In the genomic region with DNA sequence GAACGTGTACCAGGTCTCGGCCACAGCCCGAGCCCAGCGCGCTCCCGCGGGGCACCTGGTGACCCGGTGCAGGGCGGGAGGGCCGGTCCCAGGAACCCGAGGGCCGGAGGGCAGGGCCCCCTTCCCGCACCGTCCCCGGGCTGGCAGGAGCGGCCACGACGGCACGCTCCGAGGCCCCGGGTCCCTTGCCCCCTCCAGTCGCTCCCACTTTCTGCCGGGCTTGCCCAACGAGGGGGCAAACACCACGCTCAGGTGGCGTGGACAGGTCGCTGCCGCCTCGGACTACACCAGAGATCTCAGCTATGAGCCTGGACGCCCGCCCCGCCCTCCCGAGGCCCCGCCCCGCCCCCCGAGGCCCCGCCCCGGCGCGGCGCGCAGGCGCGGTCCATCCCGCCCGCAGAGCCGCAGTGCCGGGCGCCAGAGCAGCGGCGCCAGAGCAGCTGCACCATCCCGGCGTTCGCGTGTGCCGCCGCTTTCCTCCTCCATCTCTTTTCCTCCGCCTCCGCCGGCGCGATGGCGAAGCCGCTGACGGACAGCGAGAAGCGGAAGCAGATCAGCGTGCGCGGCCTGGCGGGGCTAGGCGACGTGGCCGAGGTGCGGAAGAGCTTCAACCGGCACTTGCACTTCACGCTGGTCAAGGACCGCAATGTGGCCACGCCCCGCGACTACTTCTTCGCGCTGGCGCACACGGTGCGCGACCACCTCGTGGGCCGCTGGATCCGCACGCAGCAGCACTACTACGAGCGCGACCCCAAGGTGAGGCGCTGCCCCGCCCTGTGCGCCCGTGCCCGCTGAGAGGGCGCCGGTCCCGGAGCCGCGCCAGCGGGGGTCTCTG, we compare ENCODE assay signal across 1 cellular context.
TF ChIP-seq lines count a peak whose summit lies in the region.

A gene (plus strand): TSS at position 420 of the 835 bp plus-strand sequence. CDS start 94 bp downstream, at position 514.

TF ChIP-seq in K562, 482 proteins besides CTCF, POLR2A, EP300 and RAD21 (continued from another document and continues in another):
- TF ChIP-seq, protein P1, sequence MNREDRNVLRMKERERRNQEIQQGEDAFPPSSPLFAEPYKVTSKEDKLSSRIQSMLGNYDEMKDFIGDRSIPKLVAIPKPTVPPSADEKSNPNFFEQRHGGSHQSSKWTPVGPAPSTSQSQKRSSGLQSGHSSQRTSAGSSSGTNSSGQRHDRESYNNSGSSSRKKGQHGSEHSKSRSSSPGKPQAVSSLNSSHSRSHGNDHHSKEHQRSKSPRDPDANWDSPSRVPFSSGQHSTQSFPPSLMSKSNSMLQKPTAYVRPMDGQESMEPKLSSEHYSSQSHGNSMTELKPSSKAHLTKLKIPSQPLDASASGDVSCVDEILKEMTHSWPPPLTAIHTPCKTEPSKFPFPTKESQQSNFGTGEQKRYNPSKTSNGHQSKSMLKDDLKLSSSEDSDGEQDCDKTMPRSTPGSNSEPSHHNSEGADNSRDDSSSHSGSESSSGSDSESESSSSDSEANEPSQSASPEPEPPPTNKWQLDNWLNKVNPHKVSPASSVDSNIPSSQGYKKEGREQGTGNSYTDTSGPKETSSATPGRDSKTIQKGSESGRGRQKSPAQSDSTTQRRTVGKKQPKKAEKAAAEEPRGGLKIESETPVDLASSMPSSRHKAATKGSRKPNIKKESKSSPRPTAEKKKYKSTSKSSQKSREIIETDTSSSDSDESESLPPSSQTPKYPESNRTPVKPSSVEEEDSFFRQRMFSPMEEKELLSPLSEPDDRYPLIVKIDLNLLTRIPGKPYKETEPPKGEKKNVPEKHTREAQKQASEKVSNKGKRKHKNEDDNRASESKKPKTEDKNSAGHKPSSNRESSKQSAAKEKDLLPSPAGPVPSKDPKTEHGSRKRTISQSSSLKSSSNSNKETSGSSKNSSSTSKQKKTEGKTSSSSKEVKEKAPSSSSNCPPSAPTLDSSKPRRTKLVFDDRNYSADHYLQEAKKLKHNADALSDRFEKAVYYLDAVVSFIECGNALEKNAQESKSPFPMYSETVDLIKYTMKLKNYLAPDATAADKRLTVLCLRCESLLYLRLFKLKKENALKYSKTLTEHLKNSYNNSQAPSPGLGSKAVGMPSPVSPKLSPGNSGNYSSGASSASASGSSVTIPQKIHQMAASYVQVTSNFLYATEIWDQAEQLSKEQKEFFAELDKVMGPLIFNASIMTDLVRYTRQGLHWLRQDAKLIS (CRISPR knock-in tag; IDR thresholded peaks at IDR 0.05), result no peak
- TF ChIP-seq ZFX (CRISPR knock-in tag; IDR thresholded peaks at IDR 0.05), result peak; percentile 84
- no peak for TF ChIP-seq CBFA2T2 (conservative IDR thresholded peaks at IDR 0.05)
- TF ChIP-seq, protein P2, sequence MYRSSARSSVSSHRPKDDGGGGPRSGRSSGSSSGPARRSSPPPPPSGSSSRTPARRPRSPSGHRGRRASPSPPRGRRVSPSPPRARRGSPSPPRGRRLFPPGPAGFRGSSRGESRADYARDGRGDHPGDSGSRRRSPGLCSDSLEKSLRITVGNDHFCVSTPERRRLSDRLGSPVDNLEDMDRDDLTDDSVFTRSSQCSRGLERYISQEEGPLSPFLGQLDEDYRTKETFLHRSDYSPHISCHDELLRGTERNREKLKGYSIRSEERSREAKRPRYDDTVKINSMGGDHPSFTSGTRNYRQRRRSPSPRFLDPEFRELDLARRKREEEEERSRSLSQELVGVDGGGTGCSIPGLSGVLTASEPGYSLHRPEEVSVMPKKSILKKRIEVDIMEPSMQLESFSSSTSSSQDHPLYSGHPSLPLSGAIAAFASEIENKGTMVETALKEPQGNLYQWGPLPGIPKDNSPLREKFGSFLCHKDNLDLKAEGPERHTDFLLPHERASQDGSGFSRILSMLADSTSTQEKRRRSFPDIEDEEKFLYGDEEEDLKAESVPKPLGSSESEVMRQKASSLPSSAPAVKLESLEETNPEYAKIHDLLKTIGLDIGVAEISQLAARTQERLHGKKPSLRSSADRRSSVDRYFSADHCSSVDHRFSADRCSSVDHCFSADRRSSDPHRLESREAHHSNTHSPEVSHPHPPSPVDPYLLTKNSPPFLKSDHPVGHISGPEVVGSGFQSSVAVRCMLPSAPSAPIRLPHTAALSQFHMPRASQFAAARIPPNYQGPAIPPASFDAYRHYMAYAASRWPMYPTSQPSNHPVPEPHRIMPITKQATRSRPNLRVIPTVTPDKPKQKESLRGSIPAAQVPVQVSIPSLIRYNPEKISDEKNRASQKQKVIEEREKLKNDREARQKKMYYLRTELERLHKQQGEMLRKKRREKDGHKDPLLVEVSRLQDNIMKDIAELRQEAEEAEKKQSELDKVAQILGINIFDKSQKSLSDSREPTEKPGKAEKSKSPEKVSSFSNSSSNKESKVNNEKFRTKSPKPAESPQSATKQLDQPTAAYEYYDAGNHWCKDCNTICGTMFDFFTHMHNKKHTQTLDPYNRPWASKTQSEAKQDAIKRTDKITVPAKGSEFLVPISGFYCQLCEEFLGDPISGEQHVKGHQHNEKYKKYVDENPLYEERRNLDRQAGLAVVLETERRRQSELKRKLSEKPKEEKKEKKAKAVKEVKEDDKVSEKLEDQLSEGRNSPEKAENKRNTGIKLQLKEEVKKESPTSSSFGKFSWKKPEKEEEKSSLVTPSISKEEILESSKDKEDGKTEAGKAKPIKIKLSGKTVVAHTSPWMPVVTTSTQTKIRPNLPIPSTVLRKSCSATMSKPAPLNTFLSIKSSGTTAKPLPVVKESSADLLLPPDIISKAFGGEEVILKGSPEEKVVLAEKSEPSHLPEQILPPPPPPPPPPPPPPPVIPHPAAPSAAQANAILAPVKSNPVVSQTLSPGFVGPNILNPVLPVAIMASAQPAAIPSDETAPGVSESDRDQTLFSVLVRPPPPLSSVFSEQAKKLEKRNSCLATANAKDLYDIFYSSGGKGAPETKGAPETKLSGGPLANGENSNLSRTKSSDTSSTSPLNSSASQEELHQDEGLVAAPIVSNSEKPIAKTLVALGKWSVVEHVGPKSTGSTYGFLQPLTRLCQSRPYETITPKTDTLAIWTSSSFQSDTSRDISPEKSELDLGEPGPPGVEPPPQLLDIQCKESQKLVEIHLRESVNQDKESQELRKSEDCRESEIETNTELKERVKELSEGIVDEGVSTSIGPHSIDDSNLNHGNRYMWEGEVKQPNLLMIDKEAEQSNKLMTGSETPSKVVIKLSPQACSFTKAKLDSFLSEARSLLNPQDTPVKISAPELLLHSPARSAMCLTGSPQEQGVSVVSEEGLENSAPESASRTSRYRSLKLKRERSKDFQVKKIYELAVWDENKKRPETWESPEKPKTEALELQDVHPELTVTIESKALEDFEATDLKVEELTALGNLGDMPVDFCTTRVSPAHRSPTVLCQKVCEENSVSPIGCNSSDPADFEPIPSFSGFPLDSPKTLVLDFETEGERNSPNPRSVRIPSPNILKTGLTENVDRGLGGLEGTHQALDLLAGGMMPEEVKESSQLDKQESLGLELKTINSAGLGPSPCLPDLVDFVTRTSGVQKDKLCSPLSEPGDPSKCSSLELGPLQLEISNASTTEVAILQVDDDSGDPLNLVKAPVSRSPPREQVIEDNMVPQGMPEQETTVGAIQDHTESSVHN (IDR thresholded peaks at IDR 0.05; ENCODE audit: borderline replicate concordance in 1 of 2, low read depth in 1 of 2), result no peak
- TF ChIP-seq, protein P3, sequence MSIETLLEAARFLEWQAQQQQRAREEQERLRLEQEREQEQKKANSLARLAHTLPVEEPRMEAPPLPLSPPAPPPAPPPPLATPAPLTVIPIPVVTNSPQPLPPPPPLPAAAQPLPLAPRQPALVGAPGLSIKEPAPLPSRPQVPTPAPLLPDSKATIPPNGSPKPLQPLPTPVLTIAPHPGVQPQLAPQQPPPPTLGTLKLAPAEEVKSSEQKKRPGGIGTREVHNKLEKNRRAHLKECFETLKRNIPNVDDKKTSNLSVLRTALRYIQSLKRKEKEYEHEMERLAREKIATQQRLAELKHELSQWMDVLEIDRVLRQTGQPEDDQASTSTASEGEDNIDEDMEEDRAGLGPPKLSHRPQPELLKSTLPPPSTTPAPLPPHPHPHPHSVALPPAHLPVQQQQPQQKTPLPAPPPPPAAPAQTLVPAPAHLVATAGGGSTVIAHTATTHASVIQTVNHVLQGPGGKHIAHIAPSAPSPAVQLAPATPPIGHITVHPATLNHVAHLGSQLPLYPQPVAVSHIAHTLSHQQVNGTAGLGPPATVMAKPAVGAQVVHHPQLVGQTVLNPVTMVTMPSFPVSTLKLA (conservative IDR thresholded peaks at IDR 0.05), result peak; percentile 40 to 77; a peak in 2 of 4 replicates
- TF ChIP-seq, protein P4, sequence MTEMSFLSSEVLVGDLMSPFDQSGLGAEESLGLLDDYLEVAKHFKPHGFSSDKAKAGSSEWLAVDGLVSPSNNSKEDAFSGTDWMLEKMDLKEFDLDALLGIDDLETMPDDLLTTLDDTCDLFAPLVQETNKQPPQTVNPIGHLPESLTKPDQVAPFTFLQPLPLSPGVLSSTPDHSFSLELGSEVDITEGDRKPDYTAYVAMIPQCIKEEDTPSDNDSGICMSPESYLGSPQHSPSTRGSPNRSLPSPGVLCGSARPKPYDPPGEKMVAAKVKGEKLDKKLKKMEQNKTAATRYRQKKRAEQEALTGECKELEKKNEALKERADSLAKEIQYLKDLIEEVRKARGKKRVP (CRISPR knock-in tag; IDR thresholded peaks at IDR 0.05), result no peak
- TF ChIP-seq XRCC4 (IDR thresholded peaks at IDR 0.05; ENCODE audit: extremely low read depth, insufficient read depth, insufficient read length), result no peak
- no peak for TF ChIP-seq JUNB (CRISPR knock-in tag; conservative IDR thresholded peaks at IDR 0.05)
- TF ChIP-seq ZNF785 (CRISPR knock-in tag; IDR thresholded peaks at IDR 0.05), result no peak
- TF ChIP-seq FOXA1 (IDR thresholded peaks at IDR 0.05; ENCODE audit: borderline replicate concordance), result no peak
- TF ChIP-seq NELFE (IDR thresholded peaks at IDR 0.05; ENCODE audit: insufficient read depth, insufficient read length), result no peak
- TF ChIP-seq SMAD2 (IDR thresholded peaks at IDR 0.05; ENCODE audit: low read depth, low read length), result no peak
- peak; percentile 76 for TF ChIP-seq POLR2B (IDR thresholded peaks at IDR 0.05; ENCODE audit: low read depth, partially characterized antibody)
- TF ChIP-seq, protein P5, sequence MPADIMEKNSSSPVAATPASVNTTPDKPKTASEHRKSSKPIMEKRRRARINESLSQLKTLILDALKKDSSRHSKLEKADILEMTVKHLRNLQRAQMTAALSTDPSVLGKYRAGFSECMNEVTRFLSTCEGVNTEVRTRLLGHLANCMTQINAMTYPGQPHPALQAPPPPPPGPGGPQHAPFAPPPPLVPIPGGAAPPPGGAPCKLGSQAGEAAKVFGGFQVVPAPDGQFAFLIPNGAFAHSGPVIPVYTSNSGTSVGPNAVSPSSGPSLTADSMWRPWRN (IDR thresholded peaks at IDR 0.05; ENCODE audit: low read depth), result no peak
- TF ChIP-seq HEY1 (CRISPR knock-in tag; IDR thresholded peaks at IDR 0.05; ENCODE audit: borderline replicate concordance), result no peak
- TF ChIP-seq ZBTB8A (IDR thresholded peaks at IDR 0.05; ENCODE audit: partially characterized antibody), result no peak
- TF ChIP-seq, protein P6, sequence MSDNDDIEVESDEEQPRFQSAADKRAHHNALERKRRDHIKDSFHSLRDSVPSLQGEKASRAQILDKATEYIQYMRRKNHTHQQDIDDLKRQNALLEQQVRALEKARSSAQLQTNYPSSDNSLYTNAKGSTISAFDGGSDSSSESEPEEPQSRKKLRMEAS (CRISPR knock-in tag; IDR thresholded peaks at IDR 0.05), result peak; percentile 70
- TF ChIP-seq SUPT5H (IDR thresholded peaks at IDR 0.05), result peak; percentile 84
- TF ChIP-seq KAT8 (IDR thresholded peaks at IDR 0.05; ENCODE audit: low read depth), result no peak
- TF ChIP-seq ILK (tag; IDR thresholded peaks at IDR 0.05; ENCODE audit: borderline replicate concordance, low read depth), result no peak
- TF ChIP-seq NFIX (CRISPR knock-in tag; IDR thresholded peaks at IDR 0.05; ENCODE audit: low read depth), result no peak
- no peak for TF ChIP-seq HLTF (IDR thresholded peaks at IDR 0.05)
- TF ChIP-seq HMG20B (CRISPR knock-in tag; IDR thresholded peaks at IDR 0.05), result no peak
- TF ChIP-seq PHB (CRISPR knock-in tag; IDR thresholded peaks at IDR 0.05), result no peak
- TF ChIP-seq HNRNPLL (IDR thresholded peaks at IDR 0.05; ENCODE audit: low read depth, low read length, poor library complexity, severe bottlenecking), result peak; percentile 62
- no peak for TF ChIP-seq SRSF1 (IDR thresholded peaks at IDR 0.05; ENCODE audit: low read depth, low read length)
- TF ChIP-seq, protein P7, sequence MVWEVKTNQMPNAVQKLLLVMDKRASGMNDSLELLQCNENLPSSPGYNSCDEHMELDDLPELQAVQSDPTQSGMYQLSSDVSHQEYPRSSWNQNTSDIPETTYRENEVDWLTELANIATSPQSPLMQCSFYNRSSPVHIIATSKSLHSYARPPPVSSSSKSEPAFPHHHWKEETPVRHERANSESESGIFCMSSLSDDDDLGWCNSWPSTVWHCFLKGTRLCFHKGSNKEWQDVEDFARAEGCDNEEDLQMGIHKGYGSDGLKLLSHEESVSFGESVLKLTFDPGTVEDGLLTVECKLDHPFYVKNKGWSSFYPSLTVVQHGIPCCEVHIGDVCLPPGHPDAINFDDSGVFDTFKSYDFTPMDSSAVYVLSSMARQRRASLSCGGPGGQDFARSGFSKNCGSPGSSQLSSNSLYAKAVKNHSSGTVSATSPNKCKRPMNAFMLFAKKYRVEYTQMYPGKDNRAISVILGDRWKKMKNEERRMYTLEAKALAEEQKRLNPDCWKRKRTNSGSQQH (CRISPR knock-in tag; IDR thresholded peaks at IDR 0.05), result no peak
- TF ChIP-seq, protein P8, sequence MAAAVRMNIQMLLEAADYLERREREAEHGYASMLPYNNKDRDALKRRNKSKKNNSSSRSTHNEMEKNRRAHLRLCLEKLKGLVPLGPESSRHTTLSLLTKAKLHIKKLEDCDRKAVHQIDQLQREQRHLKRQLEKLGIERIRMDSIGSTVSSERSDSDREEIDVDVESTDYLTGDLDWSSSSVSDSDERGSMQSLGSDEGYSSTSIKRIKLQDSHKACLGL (CRISPR knock-in tag; IDR thresholded peaks at IDR 0.05; ENCODE audit: borderline replicate concordance, poor library complexity, severe bottlenecking), result no peak
- TF ChIP-seq, protein P9, sequence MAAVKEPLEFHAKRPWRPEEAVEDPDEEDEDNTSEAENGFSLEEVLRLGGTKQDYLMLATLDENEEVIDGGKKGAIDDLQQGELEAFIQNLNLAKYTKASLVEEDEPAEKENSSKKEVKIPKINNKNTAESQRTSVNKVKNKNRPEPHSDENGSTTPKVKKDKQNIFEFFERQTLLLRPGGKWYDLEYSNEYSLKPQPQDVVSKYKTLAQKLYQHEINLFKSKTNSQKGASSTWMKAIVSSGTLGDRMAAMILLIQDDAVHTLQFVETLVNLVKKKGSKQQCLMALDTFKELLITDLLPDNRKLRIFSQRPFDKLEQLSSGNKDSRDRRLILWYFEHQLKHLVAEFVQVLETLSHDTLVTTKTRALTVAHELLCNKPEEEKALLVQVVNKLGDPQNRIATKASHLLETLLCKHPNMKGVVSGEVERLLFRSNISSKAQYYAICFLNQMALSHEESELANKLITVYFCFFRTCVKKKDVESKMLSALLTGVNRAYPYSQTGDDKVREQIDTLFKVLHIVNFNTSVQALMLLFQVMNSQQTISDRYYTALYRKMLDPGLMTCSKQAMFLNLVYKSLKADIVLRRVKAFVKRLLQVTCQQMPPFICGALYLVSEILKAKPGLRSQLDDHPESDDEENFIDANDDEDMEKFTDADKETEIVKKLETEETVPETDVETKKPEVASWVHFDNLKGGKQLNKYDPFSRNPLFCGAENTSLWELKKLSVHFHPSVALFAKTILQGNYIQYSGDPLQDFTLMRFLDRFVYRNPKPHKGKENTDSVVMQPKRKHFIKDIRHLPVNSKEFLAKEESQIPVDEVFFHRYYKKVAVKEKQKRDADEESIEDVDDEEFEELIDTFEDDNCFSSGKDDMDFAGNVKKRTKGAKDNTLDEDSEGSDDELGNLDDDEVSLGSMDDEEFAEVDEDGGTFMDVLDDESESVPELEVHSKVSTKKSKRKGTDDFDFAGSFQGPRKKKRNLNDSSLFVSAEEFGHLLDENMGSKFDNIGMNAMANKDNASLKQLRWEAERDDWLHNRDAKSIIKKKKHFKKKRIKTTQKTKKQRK (IDR thresholded peaks at IDR 0.05; ENCODE audit: borderline replicate concordance, low read depth, low read length), result no peak
- TF ChIP-seq YY1 (IDR thresholded peaks at IDR 0.05; ENCODE audit: borderline replicate concordance in 1 of 3, control insufficient read depth in 1 of 3, extremely low read depth in 1 of 3, insufficient read depth in 3 of 3, insufficient read length in 1 of 3, insufficient replicate concordance in 2 of 3, low read depth in 1 of 3, low read length in 2 of 3), result peak in 1 of 3 experiments; percentile 39
